35 cellular contexts compared by ENCODE assay signal in genomic region chr15:31067890-31068603, GRCh38. TPM values are rescaled to one million over a fixed set of nuclear protein-coding genes. Genes with fewer than 3 reads are reported as not detected.
"Had no signal": no experiment of that assay in that cellular context is flagged by ENCODE, and none has a peak within 500 bp of the region (broad histone marks: within the 10 kb centered on the region; RNA-seq: fewer than 3 reads in every experiment).

No MANE protein-coding gene starts in this region.

- DNase-seq: activated B cell treated with CpG ODN at 0.5 μM for 24 hours; activated CD4-positive, alpha-beta T cell treated with anti-CD3 and anti-CD28 coated beads for 4 hours; activated CD4-positive, alpha-beta T cell treated with anti-CD3 and anti-CD28 coated beads, Interleukin-2, amount 50 U/mL, for 1 hour; activated CD4-positive, CD25-positive, alpha-beta regulatory T cell treated with anti-CD3 and anti-CD28 coated beads, Interleukin-2, amount 50 U/mL, for 72 hours; activated CD8-positive, alpha-beta T cell treated with anti-CD3 and anti-CD28 coated beads for 36 hours; activated effector memory CD4-positive, alpha-beta T cell treated with anti-CD3 and anti-CD28 coated beads, Interleukin-2, amount 50 U/mL, for 16 hours; activated naive CD4-positive, alpha-beta T cell; activated naive CD4-positive, alpha-beta T cell treated with anti-CD3 and anti-CD28 coated beads, Interleukin-2, amount 50 U/mL, for 16 hours; activated naive CD8-positive, alpha-beta T cell treated with anti-CD3 and anti-CD28 coated beads for 36 hours; activated T-cell treated with anti-CD3 and anti-CD28 coated beads, Interleukin-2, amount 50 U/mL, for 1 hour; activated T-cell treated with anti-CD3 and anti-CD28 coated beads, Interleukin-2, amount 50 U/mL, for 72 hours; amniotic stem cell; aorta; NCI-H1092 treated with DMSO at 0.1 percent for 48 hours; NCI-H1417; NCI-H146; NCI-H187; NCI-H2029 treated with DMSO at 0.1 percent for 48 hours; NCI-H2107; NCI-H2171; NCI-H510A; NCI-H526; NCI-H748 treated with DMSO at 0.1 percent for 48 hours; NK-92 treated with Interleukin-12 subunit alpha and Interleukin-12 subunit beta, amount 100 ng/mL, for 24 hours; PC-3; Peyer's patch; SW 1271; T-helper 1 cell; T-helper 2 cell; T-helper 9 cell had no signal

- ATAC-seq: activated CD8-positive, alpha-beta T cell treated with anti-CD3 and anti-CD28 coated beads for 36 hours; activated T-cell treated with anti-CD3 and anti-CD28 coated beads, Interleukin-2, amount 50 U/mL, for 72 hours; activated T-helper 17 cell treated with anti-CD3 and anti-CD28 coated beads, Interleukin-2, amount 50 U/mL, for 72 hours; PC-3; Right ventricle myocardium inferior had no signal

- H3K9me3 ChIP-seq: Peyer's patch had no signal

- H3K36me3 ChIP-seq: cardiac muscle cell, Peyer's patch had no signal

- H3K27ac ChIP-seq: cardiac muscle cell, Peyer's patch, RWPE1 had no signal

- H3K4me3 ChIP-seq: cardiac muscle cell, Peyer's patch had no signal

- H3K27me3 ChIP-seq: cardiac muscle cell, Peyer's patch had no signal

- H3K4me1 ChIP-seq: Peyer's patch had no signal

RNA-seq across cellular contexts. Expression of gene TRPM1, which starts 33.5 kb away (rescaled TPM):
- total RNA-seq: activated B cell treated with CpG ODN at 0.5 μM for 24 hours; activated CD8-positive, alpha-beta memory T cell treated with anti-CD3 and anti-CD28 coated beads for 36 hours; activated CD8-positive, alpha-beta T cell treated with anti-CD3 and anti-CD28 coated beads for 36 hours; activated naive CD8-positive, alpha-beta T cell treated with anti-CD3 and anti-CD28 coated beads for 36 hours; activated T-cell treated with anti-CD3 and anti-CD28 coated beads, Interleukin-2, amount 50 U/mL, for 72 hours; activated T-helper 17 cell treated with anti-CD3 and anti-CD28 coated beads, Interleukin-2, amount 50 U/mL, for 72 hours; aorta; cardiac muscle cell; PC-3; Peyer's patch; Right ventricle myocardium inferior had no signal
- polyA plus RNA-seq: aorta, cardiac muscle cell had no signal
